Comparison of ENCODE assay signal across 8 cellular contexts in the genomic region with DNA sequence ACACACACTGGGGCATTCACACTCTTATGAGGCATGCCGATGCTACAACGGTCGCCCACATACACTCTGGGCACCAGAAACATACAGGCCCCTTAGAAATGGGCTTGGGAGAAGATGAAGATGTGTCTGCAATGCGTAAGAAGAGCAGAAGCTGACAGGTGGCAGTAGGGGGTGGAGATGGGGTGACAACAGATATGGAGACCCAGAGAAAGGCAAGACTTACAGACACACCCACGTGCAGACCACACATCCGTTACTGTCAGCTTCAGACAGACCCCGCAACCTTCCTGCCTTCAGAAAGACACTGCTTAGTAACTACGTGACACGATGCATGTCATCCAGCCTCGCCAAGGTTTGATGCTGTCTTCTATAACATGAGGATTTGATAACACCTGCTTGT.
DNase-seq lines count a peak whose midpoint lies in the region; ATAC-seq lines count a peak whose summit lies in the region.

No MANE protein-coding gene starts in this region.

- peaks cover 9% of the 10 kb centered on the region for H3K36me3 Mint-ChIP-seq in T-helper 1 cell treated with Interleukin-12 subunit alpha and Interleukin-12 subunit beta and Interleukin-4 antibody, amounts not matched to agents 30 μg/mL and 1 μg/mL, for 36 hours (ENCODE audit: low read depth)
- H3K36me3 Mint-ChIP-seq in natural killer cell treated with Interleukin-12 subunit alpha and Interleukin-12 subunit beta and Interleukin-15 and Interleukin-18, amount 100 ng/mL, for 72 hours, result no peaks in the 10 kb centered on the region

- no peaks in the 10 kb centered on the region for H3K27me3 Mint-ChIP-seq in T-helper 1 cell treated with Interleukin-12 subunit alpha and Interleukin-12 subunit beta and Interleukin-4 antibody, amounts not matched to agents 30 μg/mL and 1 μg/mL, for 36 hours (ENCODE audit: low read depth)
- H3K27me3 Mint-ChIP-seq in natural killer cell treated with Interleukin-12 subunit alpha and Interleukin-12 subunit beta and Interleukin-15 and Interleukin-18, amount 100 ng/mL, for 72 hours, result no peaks in the 10 kb centered on the region
- no peaks in the 10 kb centered on the region for H3K27me3 Mint-ChIP-seq in stimulated activated naive CD8-positive, alpha-beta T cell treated with anti-CD3 and anti-CD28 coated beads, Interleukin-15, amount 100 ng/mL, for 72 hours

- ATAC-seq in natural killer cell treated with Interleukin-12 subunit alpha and Interleukin-12 subunit beta and Interleukin-15 and Interleukin-18, amount 100 ng/mL, for 72 hours, result peak; percentile 72 to 76
- peak; percentile 70 for ATAC-seq in stimulated activated naive CD8-positive, alpha-beta T cell treated with anti-CD3 and anti-CD28 coated beads, Interleukin-15, amount 100 ng/mL, for 72 hours
- ATAC-seq in GM19395 (IDR thresholded peaks at IDR 0.05; ENCODE audit: unreplicated experiment), result no peak

- peak overlapping the region; percentile 69 for H3K4me3 Mint-ChIP-seq in T-helper 1 cell treated with Interleukin-12 subunit alpha and Interleukin-12 subunit beta and Interleukin-4 antibody, amounts not matched to agents 30 μg/mL and 1 μg/mL, for 36 hours
- peak overlapping the region; percentile 71 for H3K4me3 Mint-ChIP-seq in natural killer cell treated with Interleukin-12 subunit alpha and Interleukin-12 subunit beta and Interleukin-15 and Interleukin-18, amount 100 ng/mL, for 72 hours
- peak overlapping the region; percentile 63 to 93 for H3K4me3 Mint-ChIP-seq in stimulated activated naive CD8-positive, alpha-beta T cell treated with anti-CD3 and anti-CD28 coated beads, Interleukin-15, amount 100 ng/mL, for 72 hours

- H3K27ac Mint-ChIP-seq in T-helper 1 cell treated with Interleukin-12 subunit alpha and Interleukin-12 subunit beta and Interleukin-4 antibody, amounts not matched to agents 30 μg/mL and 1 μg/mL, for 36 hours, result peak overlapping the region; percentile 97
- H3K27ac Mint-ChIP-seq in natural killer cell treated with Interleukin-12 subunit alpha and Interleukin-12 subunit beta and Interleukin-15 and Interleukin-18, amount 100 ng/mL, for 72 hours, result peak overlapping the region; percentile 81 to 91
- H3K27ac Mint-ChIP-seq in stimulated activated naive CD8-positive, alpha-beta T cell treated with anti-CD3 and anti-CD28 coated beads, Interleukin-15, amount 100 ng/mL, for 72 hours, result peak overlapping the region; percentile 43 to 99

- peaks cover 72% of the 10 kb centered on the region for H3K4me1 Mint-ChIP-seq in T-helper 1 cell treated with Interleukin-12 subunit alpha and Interleukin-12 subunit beta and Interleukin-4 antibody, amounts not matched to agents 30 μg/mL and 1 μg/mL, for 36 hours (ENCODE audit: low read depth)
- peaks cover 68 to 71% of the 10 kb centered on the region in 2 donors for H3K4me1 Mint-ChIP-seq in natural killer cell treated with Interleukin-12 subunit alpha and Interleukin-12 subunit beta and Interleukin-15 and Interleukin-18, amount 100 ng/mL, for 72 hours (ENCODE audit: low read depth in 2 of 2)
- H3K4me1 Mint-ChIP-seq in stimulated activated naive CD8-positive, alpha-beta T cell treated with anti-CD3 and anti-CD28 coated beads, Interleukin-15, amount 100 ng/mL, for 72 hours, result peaks cover 88% of the 10 kb centered on the region

- H3K9me3 Mint-ChIP-seq in T-helper 1 cell treated with Interleukin-12 subunit alpha and Interleukin-12 subunit beta and Interleukin-4 antibody, amounts not matched to agents 30 μg/mL and 1 μg/mL, for 36 hours, result no peaks in the 10 kb centered on the region
- H3K9me3 Mint-ChIP-seq in natural killer cell treated with Interleukin-12 subunit alpha and Interleukin-12 subunit beta and Interleukin-15 and Interleukin-18, amount 100 ng/mL, for 72 hours, result no peaks in the 10 kb centered on the region
- no peaks in the 10 kb centered on the region for H3K9me3 Mint-ChIP-seq in stimulated activated naive CD8-positive, alpha-beta T cell treated with anti-CD3 and anti-CD28 coated beads, Interleukin-15, amount 100 ng/mL, for 72 hours

- peak; percentile 61 for DNase-seq in activated T-helper 9 cell treated with anti-CD3 and anti-CD28 coated beads, Interleukin-2, amount 50 U/mL, for 16 hours (ENCODE audit: low read depth)
- peak; percentile 80 for DNase-seq in natural killer cell treated with Interleukin-12 subunit alpha and Interleukin-12 subunit beta and Interleukin-15 and Interleukin-18, amount 100 ng/mL, for 72 hours (ENCODE audit: low spot score)
- peak; percentile 68 to 80 for DNase-seq in stimulated activated naive CD8-positive, alpha-beta T cell treated with anti-CD3 and anti-CD28 coated beads, Interleukin-15, amount 100 ng/mL, for 72 hours
- DNase-seq in GM19238 (ENCODE audit: insufficient read length, low spot score), result no peak
- DNase-seq in NCI-H2107 treated with DMSO at 0.1 percent for 48 hours (lab: John Stamatoyannopoulos, UW; ENCODE audit: unreplicated experiment), result no peak
- DNase-seq in NCI-H1930 (lab: John Stamatoyannopoulos, UW), result no peak

Comparison
In these comparisons a context has a peak if more than half of its experiments do, and no peak if none do; other contexts are left out.
1. DNase-seq: peak in activated T-helper 9 cell treated with anti-CD3 and anti-CD28 coated beads, Interleukin-2, amount 50 U/mL, for 16 hours (single experiment), natural killer cell treated with Interleukin-12 subunit alpha and Interleukin-12 subunit beta and Interleukin-15 and Interleukin-18, amount 100 ng/mL, for 72 hours (single experiment) and stimulated activated naive CD8-positive, alpha-beta T cell treated with anti-CD3 and anti-CD28 coated beads, Interleukin-15, amount 100 ng/mL, for 72 hours (2 of 2); none in GM19238 (single experiment), NCI-H2107 treated with DMSO at 0.1 percent for 48 hours (single experiment) and NCI-H1930 (0 of 2).
2. Peak in every context shown above with its lines, with median percentiles within 50 percentile points of each other: H3K27ac Mint-ChIP-seq and H3K4me3 Mint-ChIP-seq.